Comparison of ENCODE assay signal across 1 cellular context in genomic region chr6:145042559-145042958, GRCh38.
TF ChIP-seq lines count a peak whose summit lies in the region.

No MANE protein-coding gene starts in this region.

TF ChIP-seq in Ishikawa, 13 proteins besides CTCF, POLR2A, EP300 and RAD21 (continued from another document):
- no peak for TF ChIP-seq USF1 (IDR thresholded peaks at IDR 0.05)
- TF ChIP-seq TCF12 (IDR thresholded peaks at IDR 0.05; ENCODE audit: low read depth), result no peak
- no peak for TF ChIP-seq TAF1 (IDR thresholded peaks at IDR 0.05; ENCODE audit: low read depth)
- no peak for TF ChIP-seq FOXM1 (IDR thresholded peaks at IDR 0.05; ENCODE audit: borderline replicate concordance, low read depth)
- TF ChIP-seq TEAD4 (IDR thresholded peaks at IDR 0.05), result no peak
- TF ChIP-seq ZBTB7A (IDR thresholded peaks at IDR 0.05; ENCODE audit: low read depth), result no peak
- no peak for TF ChIP-seq CREB1 (IDR thresholded peaks at IDR 0.05; ENCODE audit: low read depth)
- TF ChIP-seq YY1 (IDR thresholded peaks at IDR 0.05; ENCODE audit: low read depth), result no peak
- TF ChIP-seq MAX (IDR thresholded peaks at IDR 0.05), result no peak
- TF ChIP-seq EGR1 (IDR thresholded peaks at IDR 0.05), result no peak
TF ChIP-seq in Ishikawa: peak in this region for 0.
